31 cellular contexts compared by ENCODE assay signal in genomic region chr19:40677156-40677555, GRCh38.
"Had no signal": no experiment of that assay in that cellular context is flagged by ENCODE, and none has a peak within 500 bp of the region (broad histone marks: within the 10 kb centered on the region; RNA-seq: fewer than 3 reads in every experiment).

No MANE protein-coding gene starts in this region.

- H3K4me1 Mint-ChIP-seq: naive B cell; naive thymus-derived CD8-positive, alpha-beta T cell; neural progenitor cell; stimulated activated effector memory CD8-positive, alpha-beta T cell treated with anti-CD3 and anti-CD28 coated beads, Interleukin-12 subunit alpha, Interleukin-12 subunit beta, amount 100 ng/mL, for 72 hours; stimulated activated naive B cell treated with anti-CD40 and anti-IgM and Interleukin-4, amounts not matched to agents 10 μg/mL and 1 μg/mL and 100 μg/mL, for 72 hours had no signal

- H3K9me3 ChIP-seq: neutrophil, ovary, psoas muscle, right lobe of liver, spleen, stomach, thoracic aorta, thyroid gland, tibial nerve, upper lobe of left lung, vagina had no signal

- H3K4me1 ChIP-seq: neural progenitor cell, parathyroid adenoma, psoas muscle, right lobe of liver, spleen, stomach, thyroid gland, vagina had no signal

- H3K4me3 Mint-ChIP-seq: naive B cell; naive thymus-derived CD8-positive, alpha-beta T cell; natural killer cell treated with Interleukin-12 subunit alpha and Interleukin-12 subunit beta and Interleukin-15 and Interleukin-18, amount 100 ng/mL, for 72 hours; neural progenitor cell; stimulated activated effector memory CD8-positive, alpha-beta T cell treated with anti-CD3 and anti-CD28 coated beads, Interleukin-12 subunit alpha, Interleukin-12 subunit beta, amount 100 ng/mL, for 72 hours; stimulated activated naive B cell treated with anti-CD40 and anti-IgM and Interleukin-4, amounts not matched to agents 10 μg/mL and 1 μg/mL and 100 μg/mL, for 72 hours; stimulated activated naive CD8-positive, alpha-beta T cell treated with anti-CD3 and anti-CD28 coated beads, Interleukin-15, Interleukin-2, amounts not matched to agents 100 ng/mL and 50 ng/mL, for 24 hours had no signal

- H3K9me3 Mint-ChIP-seq: naive B cell; naive thymus-derived CD8-positive, alpha-beta T cell; natural killer cell treated with Interleukin-12 subunit alpha and Interleukin-12 subunit beta and Interleukin-15 and Interleukin-18, amount 100 ng/mL, for 72 hours; neural progenitor cell; stimulated activated effector memory CD8-positive, alpha-beta T cell treated with anti-CD3 and anti-CD28 coated beads, Interleukin-12 subunit alpha, Interleukin-12 subunit beta, amount 100 ng/mL, for 72 hours; stimulated activated naive B cell treated with anti-CD40 and anti-IgM and Interleukin-4, amounts not matched to agents 10 μg/mL and 1 μg/mL and 100 μg/mL, for 72 hours; stimulated activated naive CD8-positive, alpha-beta T cell treated with anti-CD3 and anti-CD28 coated beads, Interleukin-15, Interleukin-2, amounts not matched to agents 100 ng/mL and 50 ng/mL, for 24 hours had no signal

- H3K27ac ChIP-seq: neural progenitor cell, neutrophil, ovary, parathyroid adenoma, psoas muscle, right lobe of liver, skin epidermis, spleen, stomach, thoracic aorta, thyroid gland, upper lobe of left lung, vagina had no signal

- H2AFZ ChIP-seq: neural progenitor cell, parathyroid adenoma had no signal

- H3K36me3 Mint-ChIP-seq: natural killer cell treated with Interleukin-12 subunit alpha and Interleukin-12 subunit beta and Interleukin-15 and Interleukin-18, amount 100 ng/mL, for 72 hours had no signal

- FAIRE-seq: urothelium cell line had no signal

- H3K9ac ChIP-seq: neural progenitor cell, parathyroid adenoma had no signal

- H3K27ac Mint-ChIP-seq: naive thymus-derived CD8-positive, alpha-beta T cell; natural killer cell treated with Interleukin-12 subunit alpha and Interleukin-12 subunit beta and Interleukin-15 and Interleukin-18, amount 100 ng/mL, for 72 hours; neural progenitor cell; progenitor cell of endocrine pancreas; stimulated activated effector memory CD8-positive, alpha-beta T cell treated with anti-CD3 and anti-CD28 coated beads, Interleukin-12 subunit alpha, Interleukin-12 subunit beta, amount 100 ng/mL, for 72 hours; stimulated activated naive B cell treated with anti-CD40 and anti-IgM and Interleukin-4, amounts not matched to agents 10 μg/mL and 1 μg/mL and 100 μg/mL, for 72 hours; stimulated activated naive CD8-positive, alpha-beta T cell treated with anti-CD3 and anti-CD28 coated beads, Interleukin-15, Interleukin-2, amounts not matched to agents 100 ng/mL and 50 ng/mL, for 24 hours had no signal

- DNase-seq: naive B cell; naive thymus-derived CD8-positive, alpha-beta T cell; nucleus accumbens; ovary; psoas muscle; right cardiac atrium; right lobe of liver; spleen; stimulated activated CD4-positive, alpha-beta T cell treated with anti-CD3 and anti-CD28 coated beads, Interleukin-15, amount 100 ng/mL, for 24 hours; stimulated activated CD4-positive, alpha-beta T cell treated with anti-CD3 and anti-CD28 coated beads, Interleukin-2, amount 100 ng/mL, for 24 hours; stimulated activated CD4-positive, alpha-beta T cell treated with anti-CD3 and anti-CD28 coated beads, Interleukin-2, amount 100 ng/mL, for 48 hours; stimulated activated CD4-positive, alpha-beta T cell treated with anti-CD3 and anti-CD28 coated beads, Interleukin-4, amount 100 ng/mL, for 24 hours; stimulated activated naive B cell treated with anti-CD40 and anti-IgM and Interleukin-4, amounts not matched to agents 10 μg/mL and 1 μg/mL and 100 μg/mL, for 72 hours; stimulated activated naive CD4-positive, alpha-beta T cell treated with Interleukin-2 at 50 U/mL for 16 hours; stomach; thyroid gland; trophoblast cell had no signal

- H3K27me3 ChIP-seq: neural progenitor cell, neutrophil, ovary, right lobe of liver, spleen, stomach, thyroid gland, tibial nerve, upper lobe of left lung, vagina had no signal

- H3K4me2 ChIP-seq: neural progenitor cell, smooth muscle cell had no signal

- H3K36me3 ChIP-seq: neural progenitor cell, ovary had no signal

- H3K27me3 Mint-ChIP-seq: naive B cell; naive thymus-derived CD8-positive, alpha-beta T cell; natural killer cell treated with Interleukin-12 subunit alpha and Interleukin-12 subunit beta and Interleukin-15 and Interleukin-18, amount 100 ng/mL, for 72 hours; progenitor cell of endocrine pancreas; stimulated activated naive B cell treated with anti-CD40 and anti-IgM and Interleukin-4, amounts not matched to agents 10 μg/mL and 1 μg/mL and 100 μg/mL, for 72 hours; stimulated activated naive CD8-positive, alpha-beta T cell treated with anti-CD3 and anti-CD28 coated beads, Interleukin-15, Interleukin-2, amounts not matched to agents 100 ng/mL and 50 ng/mL, for 24 hours had no signal

- H3K4me3 ChIP-seq: neural progenitor cell, ovary, psoas muscle, right lobe of liver, skin epidermis, smooth muscle cell, spleen, stomach, thoracic aorta, thyroid gland, tibial nerve, upper lobe of left lung, vagina had no signal
